ENCODE assay signal across 7 cellular contexts in genomic region chr11:17012712-17013547, GRCh38. TPM values are rescaled to one million over a fixed set of nuclear protein-coding genes. Genes with fewer than 3 reads are reported as not detected.
DNase-seq lines count a peak whose midpoint lies in the region; ATAC-seq lines count a peak whose summit lies in the region.

No MANE protein-coding gene starts in this region.

- DNase-seq in OCI-M1 (lab: John Stamatoyannopoulos, UW): no peak

- H3K4me3 ChIP-seq in HUES48 (ENCODE audit: low read depth, low read length) (peak overlapping the region; percentile 90), iPS-15b (ENCODE audit: low read depth, low read length) (peak overlapping the region; percentile 70), skeletal muscle tissue (ENCODE audit: low read length in 3 of 3) (peak overlapping the region; percentile 68 to 72 (median 69))

- H3K9ac ChIP-seq in HUES48 (ENCODE audit: low read depth, low read length): peak overlapping the region; percentile 43; the same call in 1 of the 2 replicates
- H3K9ac ChIP-seq in iPS-15b (ENCODE audit: low read depth, low read length): peak overlapping the region; percentile 54
- peak overlapping the region; percentile 50 to 76 (median 65) for H3K9ac ChIP-seq in skeletal muscle tissue (ENCODE audit: low read depth in 1 of 3, low read length in 3 of 3)

- no peak for ATAC-seq in GM18868 (IDR thresholded peaks at IDR 0.05; ENCODE audit: unreplicated experiment)
- ATAC-seq in GM18517 (IDR thresholded peaks at IDR 0.05; ENCODE audit: unreplicated experiment): no peak

- H3K36me3 ChIP-seq in HUES48 (ENCODE audit: control insufficient read depth, insufficient read depth, low read length) (no peaks in the 10 kb centered on the region; the same call in 1 of the 2 replicates), iPS-15b (ENCODE audit: control insufficient read depth, insufficient read depth, low read length) (no peaks in the 10 kb centered on the region), skeletal muscle tissue (ENCODE audit: control insufficient read depth in 3 of 3, insufficient read depth in 3 of 3, low read length in 3 of 3) (no peaks in the 10 kb centered on the region)

- no peak overlapping the region for H3K27ac ChIP-seq in HUES48 (ENCODE audit: low read depth, low read length)
- peak overlapping the region; percentile 57 for H3K27ac ChIP-seq in adipose tissue (ENCODE audit: low read depth, low read length)
- no peak overlapping the region for H3K27ac ChIP-seq in skeletal muscle tissue (ENCODE audit: low read depth, low read length)

- H3K9me3 ChIP-seq in HUES48 (ENCODE audit: control insufficient read depth, insufficient read depth, low read length) (no peaks in the 10 kb centered on the region), iPS-15b (ENCODE audit: control insufficient read depth, insufficient read depth, low read length) (no peaks in the 10 kb centered on the region), skeletal muscle tissue (ENCODE audit: control insufficient read depth in 3 of 3, low read length in 3 of 3) (no peaks in the 10 kb centered on the region)

- WGBS in adipose tissue, 3 donors: 8 to 25% (median 17%) methylated on average over 34 to 38 of the region's 38 CpGs

- H3K27me3 ChIP-seq in HUES48 (ENCODE audit: control insufficient read depth, insufficient read depth, low read length) (peaks cover 15% of the 10 kb centered on the region; the same call in 1 of the 2 replicates), iPS-15b (ENCODE audit: control insufficient read depth, insufficient read depth, low read length) (peaks cover 25% of the 10 kb centered on the region), skeletal muscle tissue (ENCODE audit: control insufficient read depth in 3 of 3, insufficient read depth in 3 of 3, low read length in 3 of 3) (peaks cover 3 to 17% (median 3%) of the 10 kb centered on the region in 3 donors)

- H3K4me1 ChIP-seq in HUES48 (ENCODE audit: control insufficient read depth, insufficient read depth, low read length): peaks cover 20% of the 10 kb centered on the region
- H3K4me1 ChIP-seq in iPS-15b (ENCODE audit: control insufficient read depth, insufficient read depth, low read length): peaks cover 22% of the 10 kb centered on the region
- peaks cover 5 to 11% (median 7%) of the 10 kb centered on the region in 3 donors for H3K4me1 ChIP-seq in skeletal muscle tissue (ENCODE audit: control insufficient read depth in 3 of 3, insufficient read depth in 3 of 3, low read length in 3 of 3)

RNA-seq across cellular contexts. Expression of gene PLEKHA7, which starts 1.3 kb away (rescaled TPM):
- polyA plus RNA-seq in adipose tissue: 10 to 100 TPM; 11.9 to 18.7 (median 16.2) TPM
- 5.2 TPM for total RNA-seq in skeletal muscle tissue
